In genomic region chr2:119102964-119103363, GRCh38 we compare ENCODE assay signal across 9 cellular contexts.
"Had no signal": no experiment of that assay in that cellular context is flagged by ENCODE, and none has a peak within 500 bp of the region (broad histone marks: within the 10 kb centered on the region; RNA-seq: fewer than 3 reads in every experiment).

No MANE protein-coding gene starts in this region.

- H3K36me3 ChIP-seq: WERI-Rb-1 had no signal

- H3K27ac ChIP-seq: VCaP, WERI-Rb-1 had no signal

- ATAC-seq: activated CD4-positive, alpha-beta T cell treated with anti-CD3 and anti-CD28 coated beads for 36 hours; activated CD4-positive, CD25-positive, alpha-beta regulatory T cell treated with anti-CD3 and anti-CD28 coated beads, Interleukin-2, amount 50 U/mL, for 24 hours; activated CD8-positive, alpha-beta memory T cell treated with anti-CD3 and anti-CD28 coated beads, Interleukin-2, amount 10 ng/mL, durations not matched to agents 7 days and 5 days; activated CD8-positive, alpha-beta T cell treated with anti-CD3 and anti-CD28 coated beads for 36 hours; activated CD8-positive, alpha-beta T cell treated with anti-CD3 and anti-CD28 coated beads, Interleukin-2, amount 10 ng/mL, durations not matched to agents 7 days and 5 days; T-helper 17 cell; WTC11 had no signal
